24 cellular contexts compared by ENCODE assay signal in genomic region chrX:19361701-19362100, GRCh38. TPM values are rescaled to one million over a fixed set of nuclear protein-coding genes. Genes with fewer than 3 reads are reported as not detected.
A peak's percentile ranks its signal among the peaks of the same experiment; 100 is the strongest.
DNase-seq lines count a peak whose midpoint lies in the region; ATAC-seq, FAIRE-seq and TF ChIP-seq lines count a peak whose summit lies in the region.
"Had no signal": no experiment of that assay in that cellular context is flagged by ENCODE, and none has a peak within 500 bp of the region (broad histone marks: within the 10 kb centered on the region; RNA-seq: fewer than 3 reads in every experiment).

No MANE protein-coding gene starts in this region.

- CTCF ChIA-PET in endothelial cell of umbilical vein (lab: Charles Lee): interaction anchor here (0.6 to 2.9 kb wide), 3 partner anchors 10 to 112 kb away, joined by 3 to 12 read pairs (median 9); no protein-coding TSS in a partner anchor

- H3K9ac ChIP-seq in endothelial cell of umbilical vein (replicated peaks; ENCODE audit: extremely low read depth, insufficient read depth, low read length) (no peak overlapping the region), endodermal cell (ENCODE audit: extremely low read depth, low read length, poor library complexity, severe bottlenecking) (no peak overlapping the region)
- H3K9ac ChIP-seq: BLaER1 had no signal

- WGBS in mesodermal cell (ENCODE audit: insufficient coverage in 2 of 2), 2 experiments: no CpG with 5 or more reads among the region's 4 CpGs
- WGBS in endodermal cell (ENCODE audit: insufficient coverage in 1 of 2, insufficient read length in 1 of 2), 2 experiments: 96% methylated on average over 3 of the region's 4 CpGs; no CpG with 5 or more reads in 1 of the 2 experiments

- H3K4me1 Mint-ChIP-seq in endodermal cell: no peaks in the 10 kb centered on the region
- no peaks in the 10 kb centered on the region for H3K4me1 Mint-ChIP-seq in T-helper 2 cell treated with Interferon-gamma antibody and Interleukin-4, amounts not matched to agents 5 μg/mL and 100 μg/mL, for 36 hours (ENCODE audit: low read depth)
- H3K4me1 Mint-ChIP-seq: B cell; CD4-positive, CD25-positive, alpha-beta regulatory T cell; GM23338; H9 had no signal

- no peak overlapping the region for H2AFZ ChIP-seq in endothelial cell of umbilical vein (ENCODE audit: low read depth, low read length)
- H2AFZ ChIP-seq: GM23338 had no signal

- H3K27me3 Mint-ChIP-seq in endodermal cell (ENCODE audit: insufficient read depth): no peaks in the 10 kb centered on the region
- no peaks in the 10 kb centered on the region for H3K27me3 Mint-ChIP-seq in T-helper 2 cell treated with Interferon-gamma antibody and Interleukin-4, amounts not matched to agents 5 μg/mL and 100 μg/mL, for 36 hours (ENCODE audit: low read depth)
- H3K27me3 Mint-ChIP-seq: B cell; CD4-positive, CD25-positive, alpha-beta regulatory T cell had no signal

- no peak overlapping the region for H3K27ac Mint-ChIP-seq in endodermal cell
- H3K27ac Mint-ChIP-seq in T-helper 2 cell treated with Interferon-gamma antibody and Interleukin-4, amounts not matched to agents 5 μg/mL and 100 μg/mL, for 36 hours: no peak overlapping the region
- H3K27ac Mint-ChIP-seq: B cell; CD8-positive, alpha-beta T cell; GM23338; H9 had no signal

- POLR2A ChIA-PET in endothelial cell of umbilical vein (lab: Charles Lee): no interaction called here

- intact Hi-C loops in endothelial cell of umbilical vein (cut with micrococcal nuclease): no loop called here

- dilution Hi-C loops in endothelial cell of umbilical vein (cut with MboI; ENCODE audit: extremely low pct_ligation_motif_present, low sequenced_read_pairs): no loop called here

- no TSS peak for BruUV-seq in endothelial cell of umbilical vein (replicated peaks; lab: Mats Ljungman, UMichigan)

- H3K36me3 Mint-ChIP-seq in endodermal cell (ENCODE audit: low read depth): peaks cover 61% of the 10 kb centered on the region
- H3K36me3 Mint-ChIP-seq in T-helper 2 cell treated with Interferon-gamma antibody and Interleukin-4, amounts not matched to agents 5 μg/mL and 100 μg/mL, for 36 hours (ENCODE audit: low read depth): peaks cover 23% of the 10 kb centered on the region

- no peaks in the 10 kb centered on the region for H3K9me1 ChIP-seq in endothelial cell of umbilical vein (replicated peaks; ENCODE audit: control insufficient read depth, extremely low read depth, insufficient read depth, low read length)

- H3K27me3 ChIP-seq in endothelial cell of umbilical vein (ENCODE audit: control insufficient read depth in 2 of 2, insufficient read depth in 2 of 2, low read length in 2 of 2) (no peaks in the 10 kb centered on the region), endodermal cell (ENCODE audit: control insufficient read depth, insufficient read depth, low read length, poor library complexity, severe bottlenecking) (no peaks in the 10 kb centered on the region)
- H3K27me3 ChIP-seq: BLaER1 had no signal

- no peaks in the 10 kb centered on the region for H4K20me1 ChIP-seq in endothelial cell of umbilical vein (replicated peaks; ENCODE audit: control insufficient read depth, extremely low read depth, insufficient read depth, low read length)
- H4K20me1 ChIP-seq: BLaER1 had no signal

- FAIRE-seq in endothelial cell of umbilical vein (lab: Jason Lieb, UNC): no peak
- FAIRE-seq: A204.1, GM12878 had no signal

- peak overlapping the region; percentile 64 for H3K27ac ChIP-seq in angular gyrus (ENCODE audit: low read depth, low read length)
- H3K27ac ChIP-seq in endothelial cell of umbilical vein (ENCODE audit: insufficient read depth, low read depth, low read length): no peak overlapping the region
- H3K27ac ChIP-seq in mesodermal cell (ENCODE audit: low read depth, low read length, severe bottlenecking): peak overlapping the region; percentile 82
- H3K27ac ChIP-seq in endodermal cell (ENCODE audit: low read depth, low read length): no peak overlapping the region
- H3K27ac ChIP-seq: 22Rv1, BLaER1, C4-2B had no signal

- no peak for TF ChIP-seq POLR2A in endothelial cell of umbilical vein (IDR thresholded peaks at IDR 0.05; ENCODE audit: low read depth, low read length)

- H3K36me3 ChIP-seq in endothelial cell of umbilical vein (ENCODE audit: control insufficient read depth in 2 of 2, extremely low read depth in 1 of 2, insufficient read depth in 2 of 2, low read length in 2 of 2) (peaks cover 0 to 11% of the 10 kb centered on the region in 2 experiments), mesodermal cell (ENCODE audit: control insufficient read depth, insufficient read depth, low read length) (peaks cover 43% of the 10 kb centered on the region), endodermal cell (ENCODE audit: control insufficient read depth, insufficient read depth, low read length) (peaks cover 41% of the 10 kb centered on the region)

- peak; percentile 34 for DNase-seq in EH (ENCODE audit: low read depth)
- no peak for DNase-seq in endothelial cell of umbilical vein (ENCODE audit: low read depth, low spot score)
- no peak for DNase-seq in endodermal cell
- no peak for DNase-seq in T-helper 2 cell treated with Interferon-gamma antibody and Interleukin-4, amounts not matched to agents 5 μg/mL and 100 μg/mL, for 36 hours (ENCODE audit: low spot score)
- no peak for DNase-seq in NCI-H1436 treated with DMSO at 0.1 percent for 48 hours (lab: John Stamatoyannopoulos, UW)
- DNase-seq: Caco-2; CD4-positive, CD25-positive, alpha-beta regulatory T cell; CD8-positive, alpha-beta T cell; DMS153; DND-41; EL; GDM1; H9 had no signal

- H3K9me3 Mint-ChIP-seq in endodermal cell: peaks cover 51% of the 10 kb centered on the region
- no peaks in the 10 kb centered on the region for H3K9me3 Mint-ChIP-seq in T-helper 2 cell treated with Interferon-gamma antibody and Interleukin-4, amounts not matched to agents 5 μg/mL and 100 μg/mL, for 36 hours
- H3K9me3 Mint-ChIP-seq: CD8-positive, alpha-beta T cell; GM23338 had no signal

- no peaks in the 10 kb centered on the region for H3K79me2 ChIP-seq in endothelial cell of umbilical vein (ENCODE audit: control insufficient read depth, insufficient read depth, low read length)

- TF ChIP-seq CTCF in endothelial cell of umbilical vein (IDR thresholded peaks at IDR 0.05; ENCODE audit: extremely low read depth in 1 of 2, insufficient read depth in 1 of 2, low read depth in 1 of 2, low read length in 2 of 2) (no peak), endodermal cell (conservative IDR thresholded peaks at IDR 0.05) (no peak)

- no peak for ATAC-seq in HG03280 (IDR thresholded peaks at IDR 0.05; ENCODE audit: unreplicated experiment)
- ATAC-seq: CD8-positive, alpha-beta T cell; GM12878; GM23338; HCT116 had no signal

- H3K4me3 ChIP-seq in endothelial cell of umbilical vein (replicated peaks in 1 of 3; ENCODE audit: insufficient read depth in 1 of 3, low read depth in 1 of 3, low read length in 3 of 3): no peak overlapping the region
- no peak overlapping the region for H3K4me3 ChIP-seq in mesodermal cell (ENCODE audit: extremely low read depth, insufficient read depth, low read length, poor library complexity, severe bottlenecking)
- no peak overlapping the region for H3K4me3 ChIP-seq in endodermal cell (ENCODE audit: low read length)
- H3K4me3 ChIP-seq: BLaER1, GM12878, GM23338 had no signal

- no peak overlapping the region for H3K4me3 Mint-ChIP-seq in endodermal cell
- H3K4me3 Mint-ChIP-seq in T-helper 2 cell treated with Interferon-gamma antibody and Interleukin-4, amounts not matched to agents 5 μg/mL and 100 μg/mL, for 36 hours: no peak overlapping the region
- H3K4me3 Mint-ChIP-seq: B cell; CD4-positive, CD25-positive, alpha-beta regulatory T cell; CD8-positive, alpha-beta T cell; GM23338; H9 had no signal

- no peak overlapping the region for H3K4me2 ChIP-seq in endothelial cell of umbilical vein (ENCODE audit: insufficient read depth, low read length)
- H3K4me2 ChIP-seq: BLaER1, GM23338 had no signal

- H3K9me3 ChIP-seq in endothelial cell of umbilical vein (replicated peaks; ENCODE audit: control insufficient read depth, insufficient read depth, low read length) (no peaks in the 10 kb centered on the region), mesodermal cell (ENCODE audit: control insufficient read depth, low read length) (no peaks in the 10 kb centered on the region), endodermal cell (ENCODE audit: control insufficient read depth, low read length) (no peaks in the 10 kb centered on the region)
- H3K9me3 ChIP-seq: BLaER1, Caco-2 had no signal

- H3K4me1 ChIP-seq in endothelial cell of umbilical vein (ENCODE audit: control insufficient read depth, extremely low read depth, insufficient read depth, low read length) (no peaks in the 10 kb centered on the region), mesodermal cell (ENCODE audit: control insufficient read depth, insufficient read depth, low read length, poor library complexity, severe bottlenecking) (peaks cover 13% of the 10 kb centered on the region), endodermal cell (ENCODE audit: control insufficient read depth, insufficient read depth, low read length) (no peaks in the 10 kb centered on the region)
- H3K4me1 ChIP-seq: BLaER1, Caco-2 had no signal

TF ChIP-seq in endothelial cell of umbilical vein, 7 proteins besides CTCF, POLR2A, EP300 and RAD21:
- TF ChIP-seq GATA2 (IDR thresholded peaks at IDR 0.05; ENCODE audit: insufficient read depth, insufficient read length, low read depth, low read length): peak; percentile 40
- no peak for TF ChIP-seq EZH2 (IDR thresholded peaks at IDR 0.05; ENCODE audit: borderline replicate concordance, low read depth, low read length, severe bottlenecking)
- no peak for TF ChIP-seq FOS (IDR thresholded peaks at IDR 0.05; ENCODE audit: borderline replicate concordance, insufficient read depth, low read length)
- TF ChIP-seq MAX (IDR thresholded peaks at IDR 0.05; ENCODE audit: insufficient read depth, insufficient read length): no peak

RNA-seq across cellular contexts. Expression of gene PDHA1, which starts 18.0 kb away (rescaled TPM):
- total RNA-seq in endothelial cell of umbilical vein (138 and 162 TPM in 2 replicates), endodermal cell (100 to 1,000 TPM; 341 to 362 TPM)
- 50.5 and 76.8 TPM in 2 replicates for polyA plus RNA-seq in endothelial cell of umbilical vein
- 118 and 135 TPM in 2 replicates for polyA plus RNA-seq in endothelial cell of umbilical vein (2011; cell fraction: cytosol; rRNA removed)
- polyA plus RNA-seq in endothelial cell of umbilical vein (2011; cell fraction: nucleus; rRNA removed): 147 and 194 TPM in 2 replicates
- 133 and 163 TPM in 2 replicates for polyA plus RNA-seq in endothelial cell of umbilical vein (2012)
- 77.3 and 96.4 TPM in 2 replicates for polyA minus RNA-seq in endothelial cell of umbilical vein
- 141 TPM for polyA minus RNA-seq in endothelial cell of umbilical vein (2011; cell fraction: cytosol; rRNA and poly(A)+ RNA removed)
- polyA minus RNA-seq in endothelial cell of umbilical vein (2011; cell fraction: nucleus; rRNA and poly(A)+ RNA removed): 24.1 and 28.7 TPM in 2 replicates
- 175 TPM for polyA plus RNA-seq in mesodermal cell (2013, experiment 1 of 2)
- polyA plus RNA-seq in mesodermal cell (2013, experiment 2 of 2): 143 TPM
- 170 TPM for polyA plus RNA-seq in endodermal cell (2013, experiment 1 of 2)
- polyA plus RNA-seq in endodermal cell (2013, experiment 2 of 2): 164 TPM

Comparison
In these comparisons a context has a peak if more than half of its experiments do, and no peak if none do; other contexts are left out.
1. H3K27ac ChIP-seq: peak in angular gyrus (single experiment) and mesodermal cell (single experiment); none in endothelial cell of umbilical vein (single experiment) and endodermal cell (single experiment).